34 cellular contexts compared by ENCODE assay signal in genomic region chr17:7495906-7496434, GRCh38. TPM values are rescaled to one million over a fixed set of nuclear protein-coding genes. Genes with fewer than 3 reads are reported as not detected.
DNase-seq lines count a peak whose midpoint lies in the region; ATAC-seq, FAIRE-seq and TF ChIP-seq lines count a peak whose summit lies in the region.
"Had no signal": no experiment of that assay in that cellular context is flagged by ENCODE, and none has a peak within 500 bp of the region (broad histone marks: within the 10 kb centered on the region; RNA-seq: fewer than 3 reads in every experiment).

No MANE protein-coding gene starts in this region.

- peaks cover 0 to 71% (median 31%) of the 10 kb centered on the region in 9 donors for H3K4me1 ChIP-seq in heart right ventricle
- H3K4me1 ChIP-seq in endocrine pancreas (ENCODE audit: control insufficient read depth, insufficient read depth, low read length) = no peaks in the 10 kb centered on the region
- peaks cover 37% of the 10 kb centered on the region for H3K4me1 ChIP-seq in vagina
- H3K4me1 ChIP-seq in pancreas = no peaks in the 10 kb centered on the region

- H3K27ac ChIP-seq in heart right ventricle (peak overlapping the region; percentile 46 to 88 (median 80)), vagina (peak overlapping the region; percentile 33), pancreas (no peak overlapping the region)
- H3K27ac ChIP-seq: lower lobe of right lung, Peyer's patch, thoracic aorta had no signal

- intact Hi-C loops in heart right ventricle (cut with DNase I) (no loop called here), Right ventricle myocardium inferior (cut with DNase I) (no loop called here), vagina (cut with DNase I) (no loop called here), pancreas (cut with DNase I) (no loop called here)

- H3K4me1 Mint-ChIP-seq in neural crest cell = peaks cover 28% of the 10 kb centered on the region

- no peak overlapping the region for H3K4me3 Mint-ChIP-seq in neural crest cell
- H3K4me3 Mint-ChIP-seq: activated CD4-positive, alpha-beta T cell treated with anti-CD3 and anti-CD28 coated beads for 36 hours; brain; stimulated activated naive CD8-positive, alpha-beta T cell treated with anti-CD3 and anti-CD28 coated beads, Interleukin-15, Interleukin-2, amounts not matched to agents 100 ng/mL and 50 ng/mL, for 24 hours had no signal

- H3K36me3 ChIP-seq in heart right ventricle = peaks cover 0 to 79% (median 48%) of the 10 kb centered on the region in 9 donors
- peaks cover 15% of the 10 kb centered on the region for H3K36me3 ChIP-seq in endocrine pancreas (ENCODE audit: control insufficient read depth, insufficient read depth, low read length)
- peaks cover 5 to 54% of the 10 kb centered on the region in 2 donors for H3K36me3 ChIP-seq in vagina
- peaks cover 0 to 43% (median 42%) of the 10 kb centered on the region in 3 donors for H3K36me3 ChIP-seq in pancreas

- FAIRE-seq in pancreas (lab: Jason Lieb, UNC) = no peak
- FAIRE-seq in urothelium cell line (lab: Jason Lieb, UNC) = no peak
- FAIRE-seq: GM12878, HTR-8/SVneo, K562, keratinocyte had no signal

- peak overlapping the region; percentile 81 for H3K27ac Mint-ChIP-seq in neural crest cell (ENCODE audit: unreplicated experiment)
- H3K27ac Mint-ChIP-seq: stimulated activated naive CD8-positive, alpha-beta T cell treated with anti-CD3 and anti-CD28 coated beads, Interleukin-15, Interleukin-2, amounts not matched to agents 100 ng/mL and 50 ng/mL, for 24 hours had no signal

- H3K9ac ChIP-seq in endocrine pancreas (ENCODE audit: control insufficient read depth, insufficient read depth, low read length) = peak overlapping the region; percentile 16

- no peaks in the 10 kb centered on the region for H3K9me3 Mint-ChIP-seq in neural crest cell
- H3K9me3 Mint-ChIP-seq: brain; H9; naive thymus-derived CD8-positive, alpha-beta T cell; stimulated activated naive CD8-positive, alpha-beta T cell treated with anti-CD3 and anti-CD28 coated beads, Interleukin-15, Interleukin-2, amounts not matched to agents 100 ng/mL and 50 ng/mL, for 24 hours had no signal

- H3K27me3 ChIP-seq in heart right ventricle (no peaks in the 10 kb centered on the region), endocrine pancreas (ENCODE audit: control insufficient read depth, insufficient read depth, low read length) (no peaks in the 10 kb centered on the region), vagina (no peaks in the 10 kb centered on the region), pancreas (no peaks in the 10 kb centered on the region)
- H3K27me3 ChIP-seq: adrenal gland, Peyer's patch had no signal

- TF ChIP-seq CTCF in heart right ventricle (IDR thresholded peaks at IDR 0.05) = no peak
- TF ChIP-seq CTCF in neural crest cell (conservative IDR thresholded peaks at IDR 0.05) = no peak
- TF ChIP-seq CTCF in vagina (IDR thresholded peaks at IDR 0.05) = no peak
- no peak for TF ChIP-seq CTCF in pancreas (IDR thresholded peaks at IDR 0.05)

- ATAC-seq in heart right ventricle (peak; percentile 12 to 64 (median 40)), Right ventricle myocardium inferior (no peak), pancreas (no peak), GM18861 (IDR thresholded peaks at IDR 0.05; ENCODE audit: unreplicated experiment) (no peak)
- ATAC-seq: activated CD4-positive, alpha-beta T cell treated with anti-CD3 and anti-CD28 coated beads for 36 hours; GM12878; K562; naive thymus-derived CD8-positive, alpha-beta T cell had no signal

- H3K36me3 Mint-ChIP-seq in neural crest cell (ENCODE audit: low read depth) = peaks cover 26% of the 10 kb centered on the region

- H3K27me3 Mint-ChIP-seq in neural crest cell (ENCODE audit: low read depth) = no peaks in the 10 kb centered on the region
- H3K27me3 Mint-ChIP-seq: activated CD4-positive, alpha-beta T cell treated with anti-CD3 and anti-CD28 coated beads for 36 hours; brain; naive thymus-derived CD8-positive, alpha-beta T cell; stimulated activated naive CD8-positive, alpha-beta T cell treated with anti-CD3 and anti-CD28 coated beads, Interleukin-15, Interleukin-2, amounts not matched to agents 100 ng/mL and 50 ng/mL, for 24 hours had no signal

- H3K4me3 ChIP-seq in heart right ventricle (peak overlapping the region in 1 of 10 donors; percentile 17), endocrine pancreas (ENCODE audit: control insufficient read depth, insufficient read depth, low read length) (no peak overlapping the region), vagina (no peak overlapping the region), pancreas (no peak overlapping the region)
- H3K4me3 ChIP-seq: adrenal gland, GM12878, K562, lower lobe of right lung, Peyer's patch, skin epidermis, thoracic aorta had no signal

- 80 to 84% methylated on average over 12 of the region's 12 CpGs for WGBS in heart right ventricle, 2 donors
- WGBS in pancreas, 2 donors = 89% methylated on average over 12 of the region's 12 CpGs

- TF ChIP-seq POLR2A in vagina (IDR thresholded peaks at IDR 0.05) = no peak

- H3K9me3 ChIP-seq in heart right ventricle = no peaks in the 10 kb centered on the region
- H3K9me3 ChIP-seq in endocrine pancreas (ENCODE audit: control insufficient read depth, low read length) = no peaks in the 10 kb centered on the region
- H3K9me3 ChIP-seq in vagina = no peaks in the 10 kb centered on the region
- H3K9me3 ChIP-seq in pancreas = no peaks in the 10 kb centered on the region
- H3K9me3 ChIP-seq: adrenal gland, lower lobe of right lung, Peyer's patch, thoracic aorta had no signal

- DNase-seq in heart right ventricle = no peak
- DNase-seq in Right ventricle myocardium inferior (ENCODE audit: missing footprints) = no peak
- no peak for DNase-seq in neural crest cell (ENCODE audit: low read depth, low spot score)
- DNase-seq in vagina (ENCODE audit: extremely low spot score in 2 of 2) = no peak
- no peak for DNase-seq in pancreas
- no peak for DNase-seq in urothelium cell line (ENCODE audit: low spot score)
- DNase-seq: activated CD4-positive, alpha-beta T cell treated with anti-CD3 and anti-CD28 coated beads for 36 hours; activated T-cell treated with anti-CD3 and anti-CD28 coated beads, Interleukin-2, amount 50 U/mL, for 48 hours; DMS153; H9; lower lobe of right lung; naive thymus-derived CD8-positive, alpha-beta T cell; NCI-H1092; NCI-H1694; NCI-H446; NCI-H748 treated with DMSO at 0.1 percent for 48 hours; Peyer's patch; T-helper 9 cell had no signal

RNA-seq across cellular contexts. Expression of gene POLR2A, which starts 11.8 kb away (rescaled TPM):
- total RNA-seq in heart right ventricle (10 to 100 TPM; 40.5 to 61.7 (median 48.8) TPM), Right ventricle myocardium inferior (36.4 TPM), neural crest cell (181 and 183 TPM in 2 replicates), vagina (118 TPM), pancreas (10 to 100 TPM; 45.7 to 62.6 (median 53.8) TPM)
- polyA plus RNA-seq in heart right ventricle (10 to 100 TPM in 1 of 2 donors, 1 to 10 TPM in 1; 8.4 to 24.7 TPM), pancreas (10 to 100 TPM; 24.5 to 83.6 TPM)

RNA-seq across cellular contexts. Expression of gene SLC35G6, which starts 14.7 kb away (rescaled TPM):
- not detected for total RNA-seq in heart right ventricle
- polyA plus RNA-seq in heart right ventricle = not detected
- total RNA-seq in Right ventricle myocardium inferior = not detected
- not detected in 2 replicates for total RNA-seq in neural crest cell
- not detected for total RNA-seq in vagina
- total RNA-seq in pancreas = not detected
- under 1 TPM in 1 of 2 donors, not detected in 1; 0.08 TPM for polyA plus RNA-seq in pancreas
- total RNA-seq: activated CD4-positive, alpha-beta T cell treated with anti-CD3 and anti-CD28 coated beads for 36 hours; activated CD8-positive, alpha-beta memory T cell treated with anti-CD3 and anti-CD28 coated beads for 36 hours; adrenal gland; GM12878; H9; K562; lower lobe of right lung; mononuclear cell; naive thymus-derived CD8-positive, alpha-beta T cell; osteocyte; Peyer's patch; renal cortical epithelial cell; thoracic aorta had no signal
- polyA plus RNA-seq: BJ; K562; keratinocyte; naive thymus-derived CD8-positive, alpha-beta T cell had no signal

RNA-seq across cellular contexts. Expression of gene ZBTB4, which starts 16.5 kb away (rescaled TPM):
- total RNA-seq in heart right ventricle (10 to 100 TPM; 58.9 to 80.1 (median 69.4) TPM), Right ventricle myocardium inferior (62.1 TPM), neural crest cell (13.6 and 14.3 TPM in 2 replicates), vagina (38.1 TPM), pancreas (10 to 100 TPM; 20.3 to 30.2 (median 22.2) TPM)
- polyA plus RNA-seq in heart right ventricle (10 to 100 TPM; 17.8 to 34.2 TPM), pancreas (10 to 100 TPM; 17.3 to 19.2 TPM)

RNA-seq across cellular contexts. Expression of gene CHRNB1, which starts 51.1 kb away (rescaled TPM):
- total RNA-seq in heart right ventricle = 10 to 100 TPM in 6 of 10 donors, 1 to 10 TPM in 4; 5.4 to 13.1 (median 10.3) TPM
- 10 to 100 TPM; 10.2 to 25.4 TPM for polyA plus RNA-seq in heart right ventricle
- total RNA-seq in Right ventricle myocardium inferior = 11.8 TPM
- total RNA-seq in neural crest cell = 9.7 and 9.9 TPM in 2 replicates
- total RNA-seq in vagina = 5.9 TPM
- 10 to 100 TPM in 2 of 6 donors, 1 to 10 TPM in 4; 7.5 to 15.0 (median 8.7) TPM for total RNA-seq in pancreas
- 10 to 100 TPM in 1 of 2 donors, 1 to 10 TPM in 1; 9.7 to 11.1 TPM for polyA plus RNA-seq in pancreas

RNA-seq across cellular contexts. Expression of gene TNFSF12, which starts 52.9 kb away (rescaled TPM):
- 10 to 100 TPM; 21.7 to 44.3 (median 26.9) TPM for total RNA-seq in heart right ventricle
- polyA plus RNA-seq in heart right ventricle = 10 to 100 TPM; 20.6 to 51.0 TPM
- total RNA-seq in Right ventricle myocardium inferior = 41.7 TPM
- total RNA-seq in neural crest cell = 4.1 and 5.4 TPM in 2 replicates
- 60.6 TPM for total RNA-seq in vagina
- 10 to 100 TPM; 11.0 to 21.2 (median 12.7) TPM for total RNA-seq in pancreas
- 10 to 100 TPM; 24.2 to 27.7 TPM for polyA plus RNA-seq in pancreas

Comparison
In these comparisons a context has a peak if more than half of its experiments do, and no peak if none do; other contexts are left out.
1. ATAC-seq: peak in heart right ventricle (8 of 8); none in Right ventricle myocardium inferior (single experiment), pancreas (0 of 4) and GM18861 (single experiment).
2. H3K27ac ChIP-seq: peak in heart right ventricle (10 of 10) and vagina (single experiment); none in pancreas (0 of 4).